Comparison of ENCODE assay signal across 15 cellular contexts in genomic region chr2:54240515-54241219, GRCh38. TPM values are rescaled to one million over a fixed set of nuclear protein-coding genes. Genes with fewer than 3 reads are reported as not detected.
DNase-seq lines count a peak whose midpoint lies in the region; ATAC-seq and TF ChIP-seq lines count a peak whose summit lies in the region.
"Had no signal": no experiment of that assay in that cellular context is flagged by ENCODE, and none has a peak within 500 bp of the region (broad histone marks: within the 10 kb centered on the region; RNA-seq: fewer than 3 reads in every experiment).

No MANE protein-coding gene starts in this region.

- 51 to 77% (median 56%) methylated on average over 4 of the region's 4 CpGs for whole genome bisulfite sequencing in heart left ventricle, 4 donors
- 72 to 78% methylated on average over 4 of the region's 4 CpGs for WGBS in sigmoid colon, 2 donors

- H3K4me1 ChIP-seq in ascending aorta (peaks cover 8 to 26% of the 10 kb centered on the region in 2 donors), heart left ventricle (peaks cover 0 to 34% (median 11%) of the 10 kb centered on the region in 12 donors), sigmoid colon (peaks cover 0 to 12% (median 0%) of the 10 kb centered on the region in 4 donors)
- H3K4me1 ChIP-seq: BLaER1 had no signal

- intact Hi-C loops in ascending aorta (cut with DNase I): loop anchor here (5.0 kb wide), 1 partner anchor 92 kb away; a partner anchor contains a TSS
- intact Hi-C loops in heart left ventricle (cut with DNase I): no loop called here
- intact Hi-C loops in sigmoid colon (cut with DNase I): no loop called here

- no peak for TF ChIP-seq EP300 in sigmoid colon (IDR thresholded peaks at IDR 0.05)

- no peak overlapping the region for H3K4me3 ChIP-seq in ascending aorta
- no peak overlapping the region for H3K4me3 ChIP-seq in heart left ventricle
- no peak overlapping the region for H3K4me3 ChIP-seq in sigmoid colon
- H3K4me3 ChIP-seq: BLaER1, testis had no signal

- H3K27me3 ChIP-seq in ascending aorta: no peaks in the 10 kb centered on the region
- no peaks in the 10 kb centered on the region for H3K27me3 ChIP-seq in heart left ventricle
- H3K27me3 ChIP-seq in sigmoid colon: no peaks in the 10 kb centered on the region
- H3K27me3 ChIP-seq: BLaER1, testis had no signal

- peak; percentile 72 to 89 (median 80) for ATAC-seq in heart left ventricle
- no peak for ATAC-seq in HG03571 (IDR thresholded peaks at IDR 0.05; ENCODE audit: unreplicated experiment)
- ATAC-seq: Panc1 had no signal

- TF ChIP-seq POLR2A in heart left ventricle (IDR thresholded peaks at IDR 0.05) (no peak), sigmoid colon (IDR thresholded peaks at IDR 0.05) (no peak)

- peaks cover 0 to 3% of the 10 kb centered on the region in 2 donors for H3K9me3 ChIP-seq in ascending aorta
- peaks cover 0 to 4% (median 0%) of the 10 kb centered on the region in 12 donors for H3K9me3 ChIP-seq in heart left ventricle
- no peaks in the 10 kb centered on the region for H3K9me3 ChIP-seq in sigmoid colon
- H3K9me3 ChIP-seq: BLaER1, testis had no signal

- no peak for TF ChIP-seq CTCF in ascending aorta (IDR thresholded peaks at IDR 0.05)
- no peak for TF ChIP-seq CTCF in heart left ventricle (IDR thresholded peaks at IDR 0.05)
- no peak for TF ChIP-seq CTCF in sigmoid colon (IDR thresholded peaks at IDR 0.05)

- H3K27ac ChIP-seq in ascending aorta (peak overlapping the region; percentile 74 to 78), heart left ventricle (peak overlapping the region in 11 of 12 donors; percentile 0 to 69 (median 51)), sigmoid colon (peak overlapping the region; percentile 14 to 77 (median 56))
- H3K27ac ChIP-seq: BLaER1 had no signal

- no peaks in the 10 kb centered on the region for H3K36me3 ChIP-seq in ascending aorta
- no peaks in the 10 kb centered on the region for H3K36me3 ChIP-seq in heart left ventricle
- no peaks in the 10 kb centered on the region for H3K36me3 ChIP-seq in sigmoid colon
- H3K36me3 ChIP-seq: BLaER1 had no signal

- DNase-seq in EL (peak; percentile 47), ascending aorta (ENCODE audit: low spot score in 2 of 2) (peak in 1 of 2 donors; percentile 79), heart left ventricle (peak in 2 of 5 donors; percentile 43 to 53), sigmoid colon (peak; percentile 85), COR-L47 (lab: John Stamatoyannopoulos, UW) (no peak), NCI-H82 treated with DMSO at 0.1 percent for 48 hours (lab: John Stamatoyannopoulos, UW; ENCODE audit: unreplicated experiment) (no peak), GF-D8 (lab: John Stamatoyannopoulos, UW) (no peak)
- DNase-seq: immature natural killer cell; KG1; NCI-H2029; stimulated activated CD4-positive, alpha-beta T cell treated with anti-CD3 and anti-CD28 coated beads, Interleukin-4, amount 100 ng/mL, for 24 hours; testis had no signal

RNA-seq across cellular contexts. Expression of gene TSPYL6, which starts 15.4 kb away (rescaled TPM):
- total RNA-seq in ascending aorta (not detected), heart left ventricle (under 1 TPM in 1 of 9 donors, not detected in 8; 0.12 TPM), sigmoid colon (under 1 TPM in 1 of 4 donors, not detected in 3; 0.16 TPM)
- polyA plus RNA-seq in heart left ventricle (under 1 TPM; 0.03 to 0.08 TPM), sigmoid colon (not detected)
- polyA plus RNA-seq: immature natural killer cell had no signal

Comparison
In these comparisons a context has a peak if more than half of its experiments do, and no peak if none do; other contexts are left out.
1. DNase-seq: peak in EL (single experiment) and sigmoid colon (single experiment); none in COR-L47 (single experiment), NCI-H82 treated with DMSO at 0.1 percent for 48 hours (single experiment) and GF-D8 (single experiment).
2. Peak in every context shown above with its lines, with median percentiles within 50 percentile points of each other: H3K27ac ChIP-seq.